8 cellular contexts compared by ENCODE assay signal in the genomic region with DNA sequence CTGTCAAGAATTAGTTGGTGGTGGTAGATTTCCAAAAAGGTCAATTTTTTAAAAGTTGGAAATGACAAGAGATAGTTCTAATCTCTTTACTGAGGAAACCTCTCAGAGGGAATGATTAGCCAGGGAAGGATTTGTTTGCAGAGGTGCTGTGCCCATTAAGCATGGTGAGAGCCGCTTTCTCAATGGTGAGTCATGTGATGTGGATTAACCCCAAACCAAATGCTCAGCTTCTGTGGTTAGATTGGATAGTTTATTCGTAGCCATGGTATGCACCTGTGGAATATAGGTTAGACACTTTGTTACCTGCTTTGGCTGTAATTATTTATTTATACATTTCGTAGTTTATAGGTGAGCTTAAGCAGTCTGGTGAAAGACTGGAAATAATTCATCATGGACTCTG. TPM values are rescaled to one million over a fixed set of nuclear protein-coding genes. Genes with fewer than 3 reads are reported as not detected.
DNase-seq lines count a peak whose midpoint lies in the region; ATAC-seq and TF ChIP-seq lines count a peak whose summit lies in the region.

No MANE protein-coding gene starts in this region.

- no peak overlapping the region for H3K27ac Mint-ChIP-seq in Caco-2 (ENCODE audit: unreplicated experiment)

- no TSS peak for BruUV-seq in Caco-2 (replicated peaks; lab: Mats Ljungman, UMichigan)

- no peak overlapping the region for H3K27ac ChIP-seq in brain microvascular endothelial cell

- TF ChIP-seq EP300 in Ishikawa (IDR thresholded peaks at IDR 0.05; ENCODE audit: borderline replicate concordance) = no peak

- H3K27me3 ChIP-seq in brain microvascular endothelial cell (replicated peaks) (no peaks in the 10 kb centered on the region), Caco-2 (replicated peaks; ENCODE audit: control insufficient read depth, insufficient read depth, low read length) (no peaks in the 10 kb centered on the region)

- H3K36me3 Mint-ChIP-seq in Caco-2 (ENCODE audit: insufficient read depth, unreplicated experiment) = peaks cover 72% of the 10 kb centered on the region

- ATAC-seq in mucosa of descending colon (peak; percentile 26), GM19023 (IDR thresholded peaks at IDR 0.05; ENCODE audit: unreplicated experiment) (no peak), HG02840 (IDR thresholded peaks at IDR 0.05; ENCODE audit: low FRiP score, unreplicated experiment) (no peak)

- no peaks in the 10 kb centered on the region for H3K27me3 Mint-ChIP-seq in Caco-2 (ENCODE audit: insufficient read depth, unreplicated experiment)

- intact Hi-C loops in mucosa of descending colon (cut with DNase I, micrococcal nuclease) (no loop called here), Caco-2 (cut with micrococcal nuclease; ENCODE audit: unreplicated experiment) (no loop called here)

- TF ChIP-seq RAD21 in Ishikawa (IDR thresholded peaks at IDR 0.05; ENCODE audit: low read depth) = no peak

- H3K4me3 Mint-ChIP-seq in Caco-2 (ENCODE audit: unreplicated experiment) = no peak overlapping the region

- in situ Hi-C loops in brain microvascular endothelial cell (cut with HindIII; ENCODE audit: low pct_ligation_motif_present, low sequenced_read_pairs) = no loop called here

- CTCF ChIA-PET in Caco-2 (lab: Charles Lee) = interaction anchor here (1.1 kb wide), 1 partner anchor 54 kb away, joined by 3 read pairs; no protein-coding TSS in a partner anchor

- peaks cover 14% of the 10 kb centered on the region for H3K4me1 Mint-ChIP-seq in Caco-2 (ENCODE audit: low read depth, unreplicated experiment)

- DNase-seq in COLO668 (lab: John Stamatoyannopoulos, UW; ENCODE audit: unreplicated experiment) (peak; percentile 20), brain microvascular endothelial cell (peak; percentile 30), mucosa of descending colon (no peak), NCI-H128 (lab: John Stamatoyannopoulos, UW; ENCODE audit: unreplicated experiment) (no peak), Caco-2 (no peak)

- peaks cover 51% of the 10 kb centered on the region for H3K4me1 ChIP-seq in mucosa of descending colon (ENCODE audit: low read depth)
- H3K4me1 ChIP-seq in Caco-2 = peaks cover 13% of the 10 kb centered on the region

- TF ChIP-seq CTCF in brain microvascular endothelial cell (IDR thresholded peaks at IDR 0.05; ENCODE audit: low read depth, low read length, missing control alignments) (no peak), mucosa of descending colon (IDR thresholded peaks at IDR 0.05) (no peak), Caco-2 (IDR thresholded peaks at IDR 0.05; ENCODE audit: insufficient read depth in 1 of 2, low read depth in 1 of 2, low read length in 1 of 2, severe bottlenecking in 1 of 2, unreplicated experiment in 1 of 2) (no peak)

- POLR2A ChIA-PET in Caco-2 (lab: Charles Lee) = interaction anchor here (1.3 kb wide), 1 partner anchor 62 kb away, joined by 5 read pairs; the partner anchor contains the start of gene ZNF414

- H3K4me3 ChIP-seq in brain microvascular endothelial cell (ENCODE audit: low read depth, low read length) = no peak overlapping the region
- no peak overlapping the region for H3K4me3 ChIP-seq in mucosa of descending colon
- no peak overlapping the region for H3K4me3 ChIP-seq in Caco-2 (ENCODE audit: low read depth, low read length)

- H3K9me3 ChIP-seq in mucosa of descending colon = no peaks in the 10 kb centered on the region
- no peaks in the 10 kb centered on the region for H3K9me3 ChIP-seq in Caco-2

- H3K9me3 Mint-ChIP-seq in Caco-2 (ENCODE audit: unreplicated experiment) = no peaks in the 10 kb centered on the region

- H3K36me3 ChIP-seq in brain microvascular endothelial cell (replicated peaks) (peaks cover 11% of the 10 kb centered on the region), mucosa of descending colon (ENCODE audit: low read depth) (no peaks in the 10 kb centered on the region), Caco-2 (ENCODE audit: control insufficient read depth, insufficient read depth, low read length) (peaks cover 2% of the 10 kb centered on the region; the same call in 1 of the 2 replicates)

TF ChIP-seq in Ishikawa, 13 proteins besides CTCF, POLR2A, EP300 and RAD21:
- TF ChIP-seq CEBPB (IDR thresholded peaks at IDR 0.05) = no peak
- TF ChIP-seq CREB1 (IDR thresholded peaks at IDR 0.05; ENCODE audit: low read depth) = no peak
- no peak for TF ChIP-seq ZBTB7A (IDR thresholded peaks at IDR 0.05; ENCODE audit: low read depth)
- TF ChIP-seq YY1 (IDR thresholded peaks at IDR 0.05; ENCODE audit: low read depth) = no peak
- no peak for TF ChIP-seq FOXM1 (IDR thresholded peaks at IDR 0.05; ENCODE audit: borderline replicate concordance, low read depth)
- no peak for TF ChIP-seq TEAD4 (IDR thresholded peaks at IDR 0.05)
- TF ChIP-seq TCF12 (IDR thresholded peaks at IDR 0.05; ENCODE audit: low read depth) = no peak
- TF ChIP-seq TAF1 (IDR thresholded peaks at IDR 0.05; ENCODE audit: low read depth) = no peak
- TF ChIP-seq, protein P1, sequence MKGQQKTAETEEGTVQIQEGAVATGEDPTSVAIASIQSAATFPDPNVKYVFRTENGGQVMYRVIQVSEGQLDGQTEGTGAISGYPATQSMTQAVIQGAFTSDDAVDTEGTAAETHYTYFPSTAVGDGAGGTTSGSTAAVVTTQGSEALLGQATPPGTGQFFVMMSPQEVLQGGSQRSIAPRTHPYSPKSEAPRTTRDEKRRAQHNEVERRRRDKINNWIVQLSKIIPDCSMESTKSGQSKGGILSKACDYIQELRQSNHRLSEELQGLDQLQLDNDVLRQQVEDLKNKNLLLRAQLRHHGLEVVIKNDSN (IDR thresholded peaks at IDR 0.05) = 0 out of 2 replicates have a peak, but pooled peaks have one; percentile 47

RNA-seq across cellular contexts. Expression of gene HNRNPM, which starts 7.1 kb away (rescaled TPM):
- total RNA-seq in mucosa of descending colon (100 to 1,000 TPM; 116 to 181 (median 149) TPM), Caco-2 (2022) (271 and 286 TPM in 2 replicates)

RNA-seq across cellular contexts. Expression of gene MARCHF2, which starts 38.8 kb away (rescaled TPM):
- total RNA-seq in mucosa of descending colon (10 to 100 TPM; 27.2 to 62.0 (median 33.8) TPM), Caco-2 (2022) (13.8 and 15.2 TPM in 2 replicates)

RNA-seq across cellular contexts. Expression of gene PRAM1, which starts 50.6 kb away (rescaled TPM):
- total RNA-seq in mucosa of descending colon = 1 to 10 TPM; 1.1 to 1.5 (median 1.2) TPM
- total RNA-seq in Caco-2 (2022) = 0.26 TPM in 1 of 2 replicates, not detected in the other

Comparison
In these comparisons a context has a peak if more than half of its experiments do, and no peak if none do; other contexts are left out.
1. DNase-seq: peak in COLO668 (single experiment) and brain microvascular endothelial cell (single experiment); none in mucosa of descending colon (0 of 3), NCI-H128 (single experiment) and Caco-2 (0 of 2).